In genomic region chr9:135346438-135347050, GRCh38 we compare ENCODE assay signal across 15 cellular contexts.
DNase-seq lines count a peak whose midpoint lies in the region; TF ChIP-seq lines count a peak whose summit lies in the region.
"Had no signal": no experiment of that assay in that cellular context is flagged by ENCODE, and none has a peak within 500 bp of the region (broad histone marks: within the 10 kb centered on the region; RNA-seq: fewer than 3 reads in every experiment).

No MANE protein-coding gene starts in this region.

- CTCF ChIA-PET in activated naive CD4-positive, alpha-beta T cell treated with anti-CD3 and anti-CD28 coated beads, Interleukin-2, amount 10 ng/mL, durations not matched to agents 7 days and 5 days (lab: Charles Lee): no interaction called here

- no peaks in the 10 kb centered on the region for H3K36me3 Mint-ChIP-seq in activated naive CD4-positive, alpha-beta T cell treated with anti-CD3 and anti-CD28 coated beads, Interleukin-2, amount 10 ng/mL, durations not matched to agents 7 days and 5 days
- H3K36me3 Mint-ChIP-seq in CD14-positive monocyte: no peaks in the 10 kb centered on the region
- no peaks in the 10 kb centered on the region for H3K36me3 Mint-ChIP-seq in chondrocyte (ENCODE audit: low read depth)
- H3K36me3 Mint-ChIP-seq: CD4-positive, alpha-beta memory T cell had no signal

- no peak for TF ChIP-seq CTCF in CD14-positive monocyte (IDR thresholded peaks at IDR 0.05)
- no peak for TF ChIP-seq CTCF in chondrocyte (IDR thresholded peaks at IDR 0.05)
- TF ChIP-seq CTCF in osteoblast (IDR thresholded peaks at IDR 0.05; ENCODE audit: extremely low read depth, low read depth, low read length): no peak
- TF ChIP-seq CTCF in MM.1S (IDR thresholded peaks at IDR 0.05; ENCODE audit: low read length): no peak

- no peaks in the 10 kb centered on the region for H3K36me3 ChIP-seq in osteoblast (ENCODE audit: insufficient read depth, low read length)
- H3K36me3 ChIP-seq in MM.1S (replicated peaks; ENCODE audit: insufficient read depth, low read length): no peaks in the 10 kb centered on the region
- H3K36me3 ChIP-seq in MG63: no peaks in the 10 kb centered on the region

- no peaks in the 10 kb centered on the region for H3K9me3 Mint-ChIP-seq in activated naive CD4-positive, alpha-beta T cell treated with anti-CD3 and anti-CD28 coated beads, Interleukin-2, amount 10 ng/mL, durations not matched to agents 7 days and 5 days
- H3K9me3 Mint-ChIP-seq in CD14-positive monocyte (peaks cover 0 to under 1% (median 0%) of the 10 kb centered on the region in 7 donors), chondrocyte (ENCODE audit: low read depth) (no peaks in the 10 kb centered on the region)
- H3K9me3 Mint-ChIP-seq: CD4-positive, alpha-beta memory T cell had no signal

- H3K9me2 ChIP-seq in MM.1S (replicated peaks; ENCODE audit: insufficient read depth, low read length): no peaks in the 10 kb centered on the region

- H3F3A ChIP-seq in MM.1S (ENCODE audit: insufficient read depth, low read length): no peaks in the 10 kb centered on the region

- intact Hi-C loops in CD14-positive monocyte (cut with micrococcal nuclease): no loop called here

- peaks cover 6% of the 10 kb centered on the region for H3K27me3 Mint-ChIP-seq in activated naive CD4-positive, alpha-beta T cell treated with anti-CD3 and anti-CD28 coated beads, Interleukin-2, amount 10 ng/mL, durations not matched to agents 7 days and 5 days
- peaks cover 7 to 13% (median 9%) of the 10 kb centered on the region in 3 donors for H3K27me3 Mint-ChIP-seq in CD14-positive monocyte (ENCODE audit: low read depth in 3 of 3)
- H3K27me3 Mint-ChIP-seq in chondrocyte (ENCODE audit: low read depth): peaks cover 53% of the 10 kb centered on the region

- H3K4me1 ChIP-seq in osteoblast (ENCODE audit: insufficient read depth, low read length): no peaks in the 10 kb centered on the region
- no peaks in the 10 kb centered on the region for H3K4me1 ChIP-seq in MM.1S (ENCODE audit: low read length)

- H2AFZ ChIP-seq in osteoblast (ENCODE audit: low read length) (no peak overlapping the region), MM.1S (ENCODE audit: low read length) (no peak overlapping the region)
- H2AFZ ChIP-seq: GM23248 had no signal

- H3K4me3 Mint-ChIP-seq in activated naive CD4-positive, alpha-beta T cell treated with anti-CD3 and anti-CD28 coated beads, Interleukin-2, amount 10 ng/mL, durations not matched to agents 7 days and 5 days: no peak overlapping the region
- H3K4me3 Mint-ChIP-seq in CD14-positive monocyte (no peak overlapping the region), chondrocyte (ENCODE audit: unreplicated experiment) (no peak overlapping the region)
- H3K4me3 Mint-ChIP-seq: B cell; CD4-positive, alpha-beta memory T cell had no signal

- H3K27me3 ChIP-seq in osteoblast (ENCODE audit: insufficient read depth, low read length): no peaks in the 10 kb centered on the region
- peaks cover 97% of the 10 kb centered on the region for H3K27me3 ChIP-seq in MM.1S (replicated peaks; ENCODE audit: insufficient read depth, low read length)
- no peaks in the 10 kb centered on the region for H3K27me3 ChIP-seq in MG63

- H4K20me1 ChIP-seq in osteoblast (ENCODE audit: insufficient read depth, low read length) (no peaks in the 10 kb centered on the region), MM.1S (ENCODE audit: insufficient read depth, low read length) (no peaks in the 10 kb centered on the region)

- H3K4me3 ChIP-seq in osteoblast (ENCODE audit: insufficient read depth, low read length): no peak overlapping the region
- no peak overlapping the region for H3K4me3 ChIP-seq in MM.1S (ENCODE audit: low read length)
- no peak overlapping the region for H3K4me3 ChIP-seq in MG63
- H3K4me3 ChIP-seq: GM23248 had no signal

- no peaks in the 10 kb centered on the region for H3K4me1 Mint-ChIP-seq in activated naive CD4-positive, alpha-beta T cell treated with anti-CD3 and anti-CD28 coated beads, Interleukin-2, amount 10 ng/mL, durations not matched to agents 7 days and 5 days
- no peaks in the 10 kb centered on the region for H3K4me1 Mint-ChIP-seq in CD14-positive monocyte
- H3K4me1 Mint-ChIP-seq in chondrocyte (ENCODE audit: low read depth): no peaks in the 10 kb centered on the region
- H3K4me1 Mint-ChIP-seq: B cell; CD4-positive, alpha-beta memory T cell had no signal

- no peak overlapping the region for H3K9ac ChIP-seq in MM.1S (ENCODE audit: low read length)
- H3K9ac ChIP-seq: GM23248 had no signal

- H3K4me2 ChIP-seq in osteoblast (ENCODE audit: insufficient read depth, low read length) (no peak overlapping the region), MM.1S (ENCODE audit: low read depth, low read length) (no peak overlapping the region)

- no peaks in the 10 kb centered on the region for H3K79me2 ChIP-seq in osteoblast (ENCODE audit: insufficient read depth, low read length)
- H3K79me2 ChIP-seq in MM.1S (ENCODE audit: low read length): no peaks in the 10 kb centered on the region

- H3K9me3 ChIP-seq in osteoblast (ENCODE audit: low read depth, low read length) (no peaks in the 10 kb centered on the region), MM.1S (replicated peaks; ENCODE audit: insufficient read depth, low read length) (no peaks in the 10 kb centered on the region), MG63 (no peaks in the 10 kb centered on the region)

- H3K27ac Mint-ChIP-seq in activated naive CD4-positive, alpha-beta T cell treated with anti-CD3 and anti-CD28 coated beads, Interleukin-2, amount 10 ng/mL, durations not matched to agents 7 days and 5 days: no peak overlapping the region
- no peak overlapping the region for H3K27ac Mint-ChIP-seq in CD14-positive monocyte
- H3K27ac Mint-ChIP-seq in chondrocyte (ENCODE audit: unreplicated experiment): no peak overlapping the region
- H3K27ac Mint-ChIP-seq: B cell; CD4-positive, alpha-beta memory T cell had no signal

- peak; percentile 13 for DNase-seq in activated naive CD4-positive, alpha-beta T cell treated with anti-CD3 and anti-CD28 coated beads, Interleukin-2, amount 10 ng/mL, durations not matched to agents 7 days and 5 days
- no peak for DNase-seq in activated naive CD4-positive, alpha-beta T cell treated with Interleukin-2 at 50 U/mL for 16 hours
- DNase-seq in CD14-positive monocyte (ENCODE audit: low spot score) (peak; percentile 37), chondrocyte (ENCODE audit: low spot score) (peak; percentile 73), osteoblast (ENCODE audit: insufficient read length, low spot score, missing footprints) (peak; percentile 80), SKM-1 (lab: John Stamatoyannopoulos, UW; ENCODE audit: unreplicated experiment) (no peak), MM.1S (no peak), MG63 (no peak)
- DNase-seq: 8988T; C1 segment of cervical spinal cord; CD4-positive, alpha-beta memory T cell; DMS79 treated with DMSO at 0.1 percent for 48 hours; EL; GM23248 had no signal

- H3K27ac ChIP-seq in osteoblast (ENCODE audit: low read depth, low read length): no peak overlapping the region
- H3K27ac ChIP-seq in MM.1S (ENCODE audit: low read length): no peak overlapping the region
- H3K27ac ChIP-seq: GM23248 had no signal

Comparison
In these comparisons a context has a peak if more than half of its experiments do, and no peak if none do; other contexts are left out.
1. DNase-seq: peak in activated naive CD4-positive, alpha-beta T cell treated with anti-CD3 and anti-CD28 coated beads, Interleukin-2, amount 10 ng/mL, durations not matched to agents 7 days and 5 days (single experiment), CD14-positive monocyte (single experiment), chondrocyte (single experiment) and osteoblast (single experiment); none in activated naive CD4-positive, alpha-beta T cell treated with Interleukin-2 at 50 U/mL for 16 hours (single experiment), SKM-1 (single experiment), MM.1S (single experiment) and MG63 (single experiment).